8 cellular contexts compared by ENCODE assay signal in the genomic region with DNA sequence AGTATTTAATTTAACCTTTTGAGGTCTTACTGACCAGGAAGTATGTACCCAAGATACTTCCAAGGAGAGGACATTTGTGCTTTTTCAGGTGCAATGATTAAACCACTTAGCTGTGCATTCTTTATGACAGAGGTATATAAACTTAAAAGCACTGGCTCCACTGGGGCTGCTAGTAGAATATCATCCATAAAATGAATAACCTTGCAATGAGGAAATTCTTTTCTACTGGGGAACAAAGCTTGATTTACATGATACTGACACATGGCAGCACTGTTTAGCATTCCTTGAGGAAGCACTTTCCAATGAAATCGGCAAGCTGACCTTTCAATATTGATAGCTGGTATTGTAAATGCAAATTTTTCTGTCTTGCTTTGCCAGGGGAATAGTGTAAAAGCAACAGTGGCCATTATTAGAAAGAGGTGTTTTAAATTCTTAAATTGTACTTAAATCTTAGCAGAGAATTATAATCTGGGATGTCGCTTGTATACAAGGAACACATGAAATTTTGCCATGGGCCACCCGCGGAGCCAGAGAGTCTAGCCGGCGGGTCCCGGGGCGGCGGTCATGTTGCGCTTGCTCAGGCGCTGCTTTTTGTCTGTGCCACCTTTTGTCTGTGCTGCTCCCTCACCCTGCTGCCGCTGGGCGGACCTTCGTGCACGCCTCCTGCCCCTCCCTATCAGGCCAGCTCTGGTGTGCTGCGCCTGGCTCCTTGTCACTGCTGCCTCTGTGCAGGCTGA. TPM values are rescaled to one million over a fixed set of nuclear protein-coding genes. Genes with fewer than 3 reads are reported as not detected.
A peak's percentile ranks its signal among the peaks of the same experiment; 100 is the strongest.
DNase-seq lines count a peak whose midpoint lies in the region; ATAC-seq lines count a peak whose summit lies in the region.

No MANE protein-coding gene starts in this region.

- no peaks in the 10 kb centered on the region for H3K9me3 ChIP-seq in CD8-positive, alpha-beta memory T cell (ENCODE audit: low read length)
- H3K9me3 ChIP-seq in mucosa of stomach (ENCODE audit: control insufficient read depth, low read length) = no peaks in the 10 kb centered on the region

- H3K4me1 Mint-ChIP-seq in CD8-positive, alpha-beta memory T cell = peaks cover 7 to 12% (median 10%) of the 10 kb centered on the region in 3 donors

- peak overlapping the region in 6 of 7 donors; percentile 56 to 86 (median 74) for H3K4me3 Mint-ChIP-seq in CD8-positive, alpha-beta memory T cell

- no peaks in the 10 kb centered on the region for H3K9me3 Mint-ChIP-seq in CD8-positive, alpha-beta memory T cell

- peak; percentile 50 to 76 (median 55) for DNase-seq in CD8-positive, alpha-beta memory T cell
- DNase-seq in HPDE6-E6E7 (ENCODE audit: extremely low spot score) = peak; percentile 86
- peak; percentile 86 for DNase-seq in NOMO-1 treated with dmso at 0.1 percent for 144 hours (lab: John Stamatoyannopoulos, UW; ENCODE audit: unreplicated experiment)
- DNase-seq in activated T-cell treated with anti-CD3 and anti-CD28 coated beads for 1 hour (ENCODE audit: low read depth) = peak; percentile 54
- DNase-seq in epidermal melanocyte (ENCODE audit: insufficient read length, low spot score) = peak; percentile 71
- peak; percentile 46 to 59 for DNase-seq in stimulated activated CD8-positive, alpha-beta memory T cell treated with anti-CD3 and anti-CD28 coated beads, Interleukin-7, amount 100 ng/mL, for 4 hours (ENCODE audit: low read depth in 2 of 2)

- CTCF ChIA-PET in CD8-positive, alpha-beta memory T cell (lab: Charles Lee) = interaction anchor here (0.7 to 2.4 kb wide), 4 partner anchors 9 to 37 kb away, joined by 3 to 11 read pairs (median 6); partner anchors contain the start of gene ACTR6

- H3K36me3 Mint-ChIP-seq in CD8-positive, alpha-beta memory T cell = peaks cover 0 to 4% (median 4%) of the 10 kb centered on the region in 3 donors

- peaks cover 0 to 5% of the 10 kb centered on the region in 2 donors for H3K27me3 Mint-ChIP-seq in CD8-positive, alpha-beta memory T cell

- no peaks in the 10 kb centered on the region for H3K27me3 ChIP-seq in CD8-positive, alpha-beta memory T cell (ENCODE audit: insufficient read depth, low read length, poor library complexity, severe bottlenecking)
- no peaks in the 10 kb centered on the region for H3K27me3 ChIP-seq in mucosa of stomach (ENCODE audit: control insufficient read depth, insufficient read depth, low read length)

- H3K4me1 ChIP-seq in CD8-positive, alpha-beta memory T cell (ENCODE audit: insufficient read depth, low read length) = no peaks in the 10 kb centered on the region
- peaks cover 9% of the 10 kb centered on the region for H3K4me1 ChIP-seq in mucosa of stomach (ENCODE audit: control insufficient read depth, insufficient read depth, low read length)

- POLR2A ChIA-PET in CD8-positive, alpha-beta memory T cell (lab: Charles Lee) = no interaction called here

- no peaks in the 10 kb centered on the region for H3K36me3 ChIP-seq in CD8-positive, alpha-beta memory T cell (ENCODE audit: insufficient read depth, low read length)
- H3K36me3 ChIP-seq in mucosa of stomach (ENCODE audit: control insufficient read depth, insufficient read depth, low read length) = no peaks in the 10 kb centered on the region

- H3K27ac ChIP-seq in CD8-positive, alpha-beta memory T cell (ENCODE audit: low read depth, low read length) = no peak overlapping the region

- H3K9ac ChIP-seq in mucosa of stomach (ENCODE audit: low read length) = peak overlapping the region; percentile 17

- peak; percentile 100 for ATAC-seq in GM21381 (IDR thresholded peaks at IDR 0.05; ENCODE audit: unreplicated experiment)

- H3K27ac Mint-ChIP-seq in CD8-positive, alpha-beta memory T cell = peak overlapping the region in 4 of 8 donors; percentile 30 to 85 (median 66)

- no peak overlapping the region for H3K4me3 ChIP-seq in CD8-positive, alpha-beta memory T cell (ENCODE audit: low read length)
- peak overlapping the region; percentile 41 for H3K4me3 ChIP-seq in mucosa of stomach (ENCODE audit: low read length)

RNA-seq across cellular contexts. Expression of gene BLTP3B, which starts 20.9 kb away (rescaled TPM):
- total RNA-seq in CD8-positive, alpha-beta memory T cell = 10 to 100 TPM; 60.9 to 65.1 TPM
- polyA plus RNA-seq in CD8-positive, alpha-beta memory T cell = 15.2 TPM

RNA-seq across cellular contexts. Expression of gene ACTR6, which starts 37.0 kb away (rescaled TPM):
- 10 to 100 TPM; 35.1 to 36.6 TPM for total RNA-seq in CD8-positive, alpha-beta memory T cell
- 41.8 TPM for polyA plus RNA-seq in CD8-positive, alpha-beta memory T cell
